33 cellular contexts compared by ENCODE assay signal in genomic region chr13:90395348-90395747, GRCh38.
DNase-seq lines count a peak whose midpoint lies in the region; ATAC-seq, FAIRE-seq and TF ChIP-seq lines count a peak whose summit lies in the region.
"Had no signal": no experiment of that assay in that cellular context is flagged by ENCODE, and none has a peak within 500 bp of the region (broad histone marks: within the 10 kb centered on the region; RNA-seq: fewer than 3 reads in every experiment).

No MANE protein-coding gene starts in this region.

- H2AFZ ChIP-seq in IMR-90 (replicated peaks; ENCODE audit: low read length, poor library complexity) (no peak overlapping the region), K562 (ENCODE audit: low read depth, low read length) (no peak overlapping the region), mammary epithelial cell (ENCODE audit: low read depth, low read length) (no peak overlapping the region)

- H3K9ac ChIP-seq in IMR-90 (ENCODE audit: low read depth, low read length) (no peak overlapping the region), K562 (ENCODE audit: insufficient read depth in 1 of 2, low read depth in 2 of 2, low read length in 2 of 2) (no peak overlapping the region), mesendoderm (ENCODE audit: low read length) (no peak overlapping the region), mammary epithelial cell (ENCODE audit: insufficient read depth, low read length) (no peak overlapping the region)
- H3K9ac ChIP-seq: BLaER1; BLaER1 treated with 17β-estradiol and CSF1 and Interleukin-3, amounts not matched to agents 10 nM and 100 nM had no signal

- no peak overlapping the region for H3K27ac ChIP-seq in IMR-90 (ENCODE audit: insufficient read depth, low read length)
- no peak overlapping the region for H3K27ac ChIP-seq in K562 (ENCODE audit: extremely low read depth, low read depth, low read length)
- H3K27ac ChIP-seq in mesendoderm (ENCODE audit: low read depth, low read length) = no peak overlapping the region
- H3K27ac ChIP-seq in mammary epithelial cell (ENCODE audit: insufficient read depth, low read depth, low read length) = no peak overlapping the region
- H3K27ac ChIP-seq: 22Rv1; A549; BLaER1; BLaER1 treated with 17β-estradiol and CSF1 and Interleukin-3, amounts not matched to agents 10 nM and 100 nM; C4-2B had no signal

- H3K18ac ChIP-seq in IMR-90 (ENCODE audit: low read depth, low read length) (no peak overlapping the region), mesendoderm (ENCODE audit: low read length) (peak overlapping the region; percentile 41)

- H2BK5ac ChIP-seq in IMR-90 (ENCODE audit: low read depth, low read length, poor library complexity, severe bottlenecking) (no peak overlapping the region), mesendoderm (ENCODE audit: low read length) (no peak overlapping the region)

- H3K27me3 ChIP-seq in IMR-90 (ENCODE audit: control insufficient read depth, insufficient read depth, low read length) (no peaks in the 10 kb centered on the region), K562 (ENCODE audit: control insufficient read depth in 2 of 2, insufficient read depth in 2 of 2, low read length in 2 of 2) (no peaks in the 10 kb centered on the region), mesendoderm (ENCODE audit: insufficient read depth, low read length, poor library complexity) (no peaks in the 10 kb centered on the region), mammary epithelial cell (ENCODE audit: insufficient read depth, low read length) (no peaks in the 10 kb centered on the region)
- H3K27me3 ChIP-seq: BE2C; BLaER1; BLaER1 treated with 17β-estradiol and CSF1 and Interleukin-3, amounts not matched to agents 10 nM and 100 nM had no signal

- BruUV-seq in IMR-90 (replicated peaks; lab: Mats Ljungman, UMichigan) (no TSS peak), K562 (replicated peaks; lab: Mats Ljungman, UMichigan) (no TSS peak), mammary epithelial cell (replicated peaks; lab: Mats Ljungman, UMichigan) (no TSS peak)

- TF ChIP-seq RAD21 in IMR-90 (IDR thresholded peaks at IDR 0.05; ENCODE audit: low read length) (no peak), K562 (CRISPR knock-in tag; conservative IDR thresholded peaks at IDR 0.05 in 1 of 2, IDR thresholded peaks at IDR 0.05 in 1 of 2) (no peak)

- intact Hi-C loops in IMR-90 (cut with micrococcal nuclease) = no loop called here
- intact Hi-C loops in K562 (cut with micrococcal nuclease) = no loop called here
- intact Hi-C loops in mammary epithelial cell (cut with micrococcal nuclease) = no loop called here

- H4K8ac ChIP-seq in IMR-90 (ENCODE audit: low read depth in 2 of 2, low read length in 2 of 2) (no peak overlapping the region), mesendoderm (ENCODE audit: low read depth, low read length) (no peak overlapping the region)

- H2BK20ac ChIP-seq in IMR-90 (ENCODE audit: low read depth, low read length) = no peak overlapping the region

- H2AK9ac ChIP-seq in IMR-90 (replicated peaks; ENCODE audit: low read depth, low read length, poor library complexity) = no peak overlapping the region

- H3K4ac ChIP-seq in IMR-90 (ENCODE audit: low read depth, low read length) (no peak overlapping the region), mesendoderm (ENCODE audit: low read depth, low read length) (no peak overlapping the region)

- dilution Hi-C loops in IMR-90 (cut with HindIII; ENCODE audit: low sequenced_read_pairs, unreplicated experiment) = no loop called here
- dilution Hi-C loops in mammary epithelial cell (cut with HindIII; ENCODE audit: low sequenced_read_pairs) = no loop called here

- H3K4me1 ChIP-seq in IMR-90 (ENCODE audit: control insufficient read depth, insufficient read depth, low read length) = no peaks in the 10 kb centered on the region
- no peaks in the 10 kb centered on the region for H3K4me1 ChIP-seq in K562 (replicated peaks in 1 of 2; ENCODE audit: control insufficient read depth in 2 of 2, insufficient read depth in 2 of 2, low read length in 2 of 2)
- H3K4me1 ChIP-seq in mesendoderm (ENCODE audit: control insufficient read depth, low read depth, low read length) = peaks cover 5% of the 10 kb centered on the region
- H3K4me1 ChIP-seq in mammary epithelial cell (ENCODE audit: insufficient read depth, low read length) = no peaks in the 10 kb centered on the region
- H3K4me1 ChIP-seq: A549; BE2C; BLaER1; BLaER1 treated with 17β-estradiol and CSF1 and Interleukin-3, amounts not matched to agents 10 nM and 100 nM; Caco-2 had no signal

- TF ChIP-seq POLR2A in IMR-90 (IDR thresholded peaks at IDR 0.05; ENCODE audit: low read depth, low read length) (no peak), K562 (conservative IDR thresholded peaks at IDR 0.05) (no peak)

- H2BK120ac ChIP-seq in IMR-90 (ENCODE audit: low read depth, low read length) (no peak overlapping the region), mesendoderm (ENCODE audit: low read depth, low read length) (peak overlapping the region; percentile 82)

- H2AK5ac ChIP-seq in IMR-90 (ENCODE audit: low read depth, low read length) = no peak overlapping the region
- H2AK5ac ChIP-seq in mesendoderm (ENCODE audit: low read length) = no peak overlapping the region

- POLR2A ChIA-PET in IMR-90 (lab: Charles Lee; ENCODE audit: unreplicated experiment) (no interaction called here), K562 (lab: Yijun Ruan, JAX) (interaction anchor here (0.8 to 1.1 kb wide), 2 partner anchors 11 to 51 kb away, joined by 3 read pairs; no protein-coding TSS in a partner anchor)

- H3K4me2 ChIP-seq in IMR-90 (ENCODE audit: low read depth, low read length) = no peak overlapping the region
- no peak overlapping the region for H3K4me2 ChIP-seq in K562 (ENCODE audit: insufficient read depth, low read length)
- H3K4me2 ChIP-seq in mesendoderm (ENCODE audit: low read length) = no peak overlapping the region
- no peak overlapping the region for H3K4me2 ChIP-seq in mammary epithelial cell (ENCODE audit: insufficient read depth, low read depth, low read length)
- H3K4me2 ChIP-seq: A549; BLaER1; BLaER1 treated with 17β-estradiol and CSF1 and Interleukin-3, amounts not matched to agents 10 nM and 100 nM had no signal

- H3K36me3 ChIP-seq in IMR-90 (ENCODE audit: control insufficient read depth, insufficient read depth, low read length) = no peaks in the 10 kb centered on the region
- H3K36me3 ChIP-seq in K562 (ENCODE audit: control insufficient read depth, insufficient read depth, low read length) = no peaks in the 10 kb centered on the region
- H3K36me3 ChIP-seq in mesendoderm (ENCODE audit: control insufficient read depth, insufficient read depth, low read length) = no peaks in the 10 kb centered on the region
- no peaks in the 10 kb centered on the region for H3K36me3 ChIP-seq in mammary epithelial cell (ENCODE audit: insufficient read depth, low read length)
- H3K36me3 ChIP-seq: BE2C; BLaER1; BLaER1 treated with 17β-estradiol and CSF1 and Interleukin-3, amounts not matched to agents 10 nM and 100 nM had no signal

- H4K5ac ChIP-seq in IMR-90 (ENCODE audit: low read depth, low read length) (no peak overlapping the region), mesendoderm (ENCODE audit: low read length) (no peak overlapping the region)

- FAIRE-seq in K562 (lab: Jason Lieb, UNC) = no peak
- FAIRE-seq: A204.1, A549, D721Med had no signal

- H3K79me2 ChIP-seq in K562 (ENCODE audit: control insufficient read depth, insufficient read depth, low read length) (no peaks in the 10 kb centered on the region), mesendoderm (ENCODE audit: control insufficient read depth, insufficient read depth, low read length) (no peaks in the 10 kb centered on the region), mammary epithelial cell (ENCODE audit: insufficient read depth, low read length) (no peaks in the 10 kb centered on the region)

- no peak for DNase-seq in IMR-90
- DNase-seq in K562 (ENCODE audit: extremely low read depth in 1 of 4, low spot score in 3 of 4) = no peak
- DNase-seq in mesendoderm = no peak
- no peak for DNase-seq in mammary epithelial cell
- no peak for DNase-seq in NCI-H1048 (lab: John Stamatoyannopoulos, UW)
- DNase-seq: 8988T; ACHN; AML-193; BE2C; C1 segment of cervical spinal cord; Caco-2; Calu3; CD4-positive, alpha-beta memory T cell; CD4-positive, alpha-beta T cell; CD4-positive, CD25-positive, alpha-beta regulatory T cell; CD8-positive, alpha-beta memory T cell; CD8-positive, alpha-beta T cell; COR-L47; DMS 273 treated with DMSO at 0.1 percent for 48 hours; DMS153; DMS53; DMS79; DMS79 treated with DMSO at 0.1 percent for 48 hours; DND-41; EL had no signal

- H3K9me3 ChIP-seq in IMR-90 (ENCODE audit: control insufficient read depth, insufficient read depth, low read length) = no peaks in the 10 kb centered on the region; the same call in 1 of the 2 replicates
- no peaks in the 10 kb centered on the region; the same call in 1 of the 2 replicates for H3K9me3 ChIP-seq in K562 (replicated peaks; ENCODE audit: control insufficient read depth, insufficient read depth, low read depth, low read length)
- H3K9me3 ChIP-seq in mammary epithelial cell (replicated peaks; ENCODE audit: insufficient read depth, low read length) = no peaks in the 10 kb centered on the region
- H3K9me3 ChIP-seq: A549; BE2C; BLaER1; BLaER1 treated with 17β-estradiol and CSF1 and Interleukin-3, amounts not matched to agents 10 nM and 100 nM; Caco-2 had no signal

- no peak overlapping the region for H2BK15ac ChIP-seq in IMR-90 (ENCODE audit: low read depth, low read length)
- H2BK15ac ChIP-seq in mesendoderm (replicated peaks; ENCODE audit: low read depth) = no peak overlapping the region

- H3K79me1 ChIP-seq in IMR-90 (ENCODE audit: low read depth in 1 of 2, low read length in 2 of 2) = no peaks in the 10 kb centered on the region
- H3K79me1 ChIP-seq in mesendoderm (ENCODE audit: low read length) = no peaks in the 10 kb centered on the region

- H3K23ac ChIP-seq in IMR-90 (ENCODE audit: low read depth, low read length) (no peak overlapping the region), mesendoderm (ENCODE audit: low read length) (no peak overlapping the region)

- H4K20me1 ChIP-seq in IMR-90 (ENCODE audit: insufficient read depth, low read length) = no peaks in the 10 kb centered on the region
- no peaks in the 10 kb centered on the region for H4K20me1 ChIP-seq in K562 (replicated peaks; ENCODE audit: control insufficient read depth, insufficient read depth, low read length)
- H4K20me1 ChIP-seq in mammary epithelial cell (ENCODE audit: insufficient read depth, low read length) = no peaks in the 10 kb centered on the region
- H4K20me1 ChIP-seq: BLaER1; BLaER1 treated with 17β-estradiol and CSF1 and Interleukin-3, amounts not matched to agents 10 nM and 100 nM had no signal

- H4K91ac ChIP-seq in IMR-90 (ENCODE audit: insufficient read depth, low read depth, low read length) = no peak overlapping the region

- TF ChIP-seq CTCF in IMR-90 (conservative IDR thresholded peaks at IDR 0.05; ENCODE audit: low read depth, low read length) (no peak), K562 (IDR thresholded peaks at IDR 0.05 in 2 of 3, conservative IDR thresholded peaks at IDR 0.05 in 1 of 3; ENCODE audit: insufficient read depth in 2 of 3, low read depth in 1 of 3, low read length in 3 of 3) (no peak), mammary epithelial cell (conservative IDR thresholded peaks at IDR 0.05 in 1 of 2, IDR thresholded peaks at IDR 0.05 in 1 of 2; ENCODE audit: extremely low read depth in 1 of 2, insufficient read depth in 1 of 2, low read depth in 1 of 2, low read length in 2 of 2) (no peak)

- no peak for ATAC-seq in IMR-90 (ENCODE audit: low read depth)
- ATAC-seq in K562 = no peak
- ATAC-seq in GM19351 (IDR thresholded peaks at IDR 0.05; ENCODE audit: unreplicated experiment) = no peak
- ATAC-seq: A549; CD8-positive, alpha-beta T cell had no signal

- H3K4me3 ChIP-seq in IMR-90 (ENCODE audit: insufficient read depth, low read depth, low read length) (no peak overlapping the region), K562 (no peak overlapping the region), mesendoderm (ENCODE audit: low read length) (no peak overlapping the region), mammary epithelial cell (replicated peaks in 1 of 3; ENCODE audit: insufficient read depth in 1 of 3, low read depth in 2 of 3, low read length in 3 of 3) (no peak overlapping the region)
- H3K4me3 ChIP-seq: A549; BLaER1; BLaER1 treated with 17β-estradiol and CSF1 and Interleukin-3, amounts not matched to agents 10 nM and 100 nM had no signal

- CTCF ChIA-PET in IMR-90 (lab: Yijun Ruan, JAX) = no interaction called here
- CTCF ChIA-PET in K562 (lab: Yijun Ruan, JAX; ENCODE audit: low intra/inter-chr PET ratio) = no interaction called here
- CTCF ChIA-PET in mammary epithelial cell (lab: Charles Lee; ENCODE audit: low non-redundant PET) = no interaction called here

- H3K9me1 ChIP-seq in IMR-90 (ENCODE audit: insufficient read depth, low read length) = no peaks in the 10 kb centered on the region
- H3K9me1 ChIP-seq in K562 (ENCODE audit: control insufficient read depth, insufficient read depth, low read length) = no peaks in the 10 kb centered on the region

- in situ Hi-C loops in IMR-90 (cut with MboI; ENCODE audit: low sequenced_read_pairs) (no loop called here), K562 (cut with MboI) (no loop called here), mammary epithelial cell (cut with MboI; ENCODE audit: low sequenced_read_pairs in 2 of 2) (no loop called here)

- no peak for TF ChIP-seq EP300 in K562 (IDR thresholded peaks at IDR 0.05; ENCODE audit: low read length)

- H3K56ac ChIP-seq in IMR-90 (ENCODE audit: extremely low read depth, insufficient read depth, low read length) (no peak overlapping the region), mesendoderm (ENCODE audit: low read length) (no peak overlapping the region)

- no peak overlapping the region for H3K14ac ChIP-seq in IMR-90 (replicated peaks; ENCODE audit: low read depth, low read length)
